ENCODE assay signal across 8 cellular contexts in genomic region chr10:132961864-132962622, GRCh38. TPM values are rescaled to one million over a fixed set of nuclear protein-coding genes. Genes with fewer than 3 reads are reported as not detected.
DNase-seq lines count a peak whose midpoint lies in the region; ATAC-seq and TF ChIP-seq lines count a peak whose summit lies in the region.

No MANE protein-coding gene starts in this region.

- no peaks in the 10 kb centered on the region for H3K36me3 Mint-ChIP-seq in activated naive CD4-positive, alpha-beta T cell treated with anti-CD3 and anti-CD28 coated beads for 36 hours (ENCODE audit: low read depth)
- H3K36me3 Mint-ChIP-seq in glutamatergic neuron (ENCODE audit: unreplicated experiment), result peaks cover 6% of the 10 kb centered on the region

- H3K9me3 ChIP-seq in OCI-LY3 (ENCODE audit: insufficient read depth, low read length) (no peaks in the 10 kb centered on the region), osteoblast (ENCODE audit: low read depth, low read length) (no peaks in the 10 kb centered on the region), suprapubic skin (no peaks in the 10 kb centered on the region)

- 5% methylated on average over 25 of the region's 37 CpGs for WGBS in suprapubic skin

- H3K27me3 ChIP-seq in GM06990 (replicated peaks; ENCODE audit: control insufficient read depth, insufficient read depth, low read length) (no peaks in the 10 kb centered on the region; the same call in 1 of the 2 replicates), OCI-LY3 (ENCODE audit: low read depth, low read length) (no peaks in the 10 kb centered on the region), osteoblast (ENCODE audit: insufficient read depth, low read length) (peaks cover 18% of the 10 kb centered on the region), suprapubic skin (peaks cover 30% of the 10 kb centered on the region)

- no peak for TF ChIP-seq EP300 in suprapubic skin (IDR thresholded peaks at IDR 0.05)

- no peaks in the 10 kb centered on the region for H3K36me3 ChIP-seq in GM06990 (ENCODE audit: control insufficient read depth, insufficient read depth, low read length)
- H3K36me3 ChIP-seq in OCI-LY3 (replicated peaks; ENCODE audit: low read depth, low read length), result no peaks in the 10 kb centered on the region
- no peaks in the 10 kb centered on the region for H3K36me3 ChIP-seq in osteoblast (ENCODE audit: insufficient read depth, low read length)
- no peaks in the 10 kb centered on the region for H3K36me3 ChIP-seq in suprapubic skin

- DNase-seq in GM06990 (ENCODE audit: extremely low read depth, insufficient read length) (peak; percentile 52), HEK293T (ENCODE audit: extremely low spot score) (no peak), glutamatergic neuron (peak; percentile 60), osteoblast (ENCODE audit: insufficient read length, low spot score, missing footprints) (peak; percentile 98), suprapubic skin (ENCODE audit: low spot score in 2 of 2) (peak in 1 of 2 donors; percentile 64)
- DNase-seq in activated naive CD4-positive, alpha-beta T cell treated with anti-CD3 and anti-CD28 coated beads for 36 hours, result peak; percentile 93

- H4K20me1 ChIP-seq in OCI-LY3 (ENCODE audit: insufficient read depth, low read length) (no peaks in the 10 kb centered on the region), osteoblast (ENCODE audit: insufficient read depth, low read length) (no peaks in the 10 kb centered on the region)

- H3K27me3 Mint-ChIP-seq in activated naive CD4-positive, alpha-beta T cell treated with anti-CD3 and anti-CD28 coated beads for 36 hours (ENCODE audit: low read depth), result peaks cover 14% of the 10 kb centered on the region
- peaks cover 7% of the 10 kb centered on the region for H3K27me3 Mint-ChIP-seq in glutamatergic neuron (ENCODE audit: unreplicated experiment)

- TF ChIP-seq CTCF in GM06990 (IDR thresholded peaks at IDR 0.05; ENCODE audit: insufficient read depth, low read length, poor library complexity, severe bottlenecking) (peak; percentile 14), OCI-LY3 (IDR thresholded peaks at IDR 0.05; ENCODE audit: low read depth, low read length) (no peak), glutamatergic neuron (IDR thresholded peaks at IDR 0.05; ENCODE audit: partially characterized antibody, unreplicated experiment) (no peak), osteoblast (IDR thresholded peaks at IDR 0.05; ENCODE audit: extremely low read depth, low read depth, low read length) (peak; percentile 11), suprapubic skin (IDR thresholded peaks at IDR 0.05) (no peak)

- H3K27ac ChIP-seq in OCI-LY3 (ENCODE audit: low read length) (peak overlapping the region; percentile 12; the same call in 1 of the 2 replicates), osteoblast (ENCODE audit: low read depth, low read length) (no peak overlapping the region), suprapubic skin (no peak overlapping the region)

- H3K4me2 ChIP-seq in OCI-LY3 (ENCODE audit: low read length) (peak overlapping the region; percentile 64), osteoblast (ENCODE audit: insufficient read depth, low read length) (peak overlapping the region; percentile 95)

- ATAC-seq in GM18858 (IDR thresholded peaks at IDR 0.05; ENCODE audit: unreplicated experiment), result no peak

- POLR2A ChIA-PET in HEK293T (lab: Yijun Ruan, JAX), result no interaction called here

- no peak overlapping the region for H3K9ac ChIP-seq in OCI-LY3 (ENCODE audit: low read length)

- H3K4me1 ChIP-seq in OCI-LY3 (ENCODE audit: low read length), result peaks cover 12% of the 10 kb centered on the region
- H3K4me1 ChIP-seq in osteoblast (ENCODE audit: insufficient read depth, low read length), result peaks cover 6% of the 10 kb centered on the region
- H3K4me1 ChIP-seq in suprapubic skin, result peaks cover 22% of the 10 kb centered on the region

- H3K4me1 Mint-ChIP-seq in activated naive CD4-positive, alpha-beta T cell treated with anti-CD3 and anti-CD28 coated beads for 36 hours (ENCODE audit: low read depth), result peaks cover 23% of the 10 kb centered on the region
- H3K4me1 Mint-ChIP-seq in glutamatergic neuron (ENCODE audit: low read depth, unreplicated experiment), result peaks cover 16% of the 10 kb centered on the region

- no peaks in the 10 kb centered on the region for H3K79me2 ChIP-seq in OCI-LY3 (ENCODE audit: low read length)
- no peaks in the 10 kb centered on the region for H3K79me2 ChIP-seq in osteoblast (ENCODE audit: insufficient read depth, low read length)

- H3K9me3 Mint-ChIP-seq in activated naive CD4-positive, alpha-beta T cell treated with anti-CD3 and anti-CD28 coated beads for 36 hours, result no peaks in the 10 kb centered on the region
- H3K9me3 Mint-ChIP-seq in glutamatergic neuron (ENCODE audit: unreplicated experiment), result peaks cover 8% of the 10 kb centered on the region

- H3K4me3 ChIP-seq in GM06990 (replicated peaks; ENCODE audit: low read depth, low read length), result peak overlapping the region; percentile 58
- peak overlapping the region; percentile 65 for H3K4me3 ChIP-seq in OCI-LY3 (ENCODE audit: low read length)
- H3K4me3 ChIP-seq in osteoblast (ENCODE audit: insufficient read depth, low read length), result peak overlapping the region; percentile 90
- H3K4me3 ChIP-seq in suprapubic skin, result peak overlapping the region; percentile 62

- H3K4me3 Mint-ChIP-seq in activated naive CD4-positive, alpha-beta T cell treated with anti-CD3 and anti-CD28 coated beads for 36 hours, result peak overlapping the region; percentile 67
- peak overlapping the region; percentile 76 for H3K4me3 Mint-ChIP-seq in glutamatergic neuron (ENCODE audit: unreplicated experiment)

- intact Hi-C loops in activated naive CD4-positive, alpha-beta T cell treated with anti-CD3 and anti-CD28 coated beads for 36 hours (cut with micrococcal nuclease), result loop anchor here (1.0 to 10.0 kb wide), 8 partner anchors 32 to 565 kb away; partner anchors contain the start of genes ADAM8, INPP5A, PWWP2B and TUBGCP2

- CTCF ChIA-PET in HEK293T (lab: Yijun Ruan, JAX), result no interaction called here
- CTCF ChIA-PET in activated naive CD4-positive, alpha-beta T cell treated with anti-CD3 and anti-CD28 coated beads for 36 hours (lab: Charles Lee), result interaction anchor here (1.7 kb wide), 1 partner anchor 22 kb away, joined by 6 read pairs; no protein-coding TSS in a partner anchor

- no peak for TF ChIP-seq POLR2A in suprapubic skin (IDR thresholded peaks at IDR 0.05)

- peak overlapping the region; percentile 84 for H3K27ac Mint-ChIP-seq in activated naive CD4-positive, alpha-beta T cell treated with anti-CD3 and anti-CD28 coated beads for 36 hours
- H3K27ac Mint-ChIP-seq in glutamatergic neuron (ENCODE audit: unreplicated experiment), result peak overlapping the region; percentile 48

- H2AFZ ChIP-seq in OCI-LY3 (ENCODE audit: low read depth, low read length) (no peak overlapping the region), osteoblast (ENCODE audit: low read length) (peak overlapping the region; percentile 96)

TF ChIP-seq in HEK293T, 16 proteins besides CTCF, POLR2A, EP300 and RAD21:
- no peak for TF ChIP-seq SP1 (IDR thresholded peaks at IDR 0.05)
- peak; percentile 85 for TF ChIP-seq PKNOX1 (IDR thresholded peaks at IDR 0.05)

RNA-seq across cellular contexts. Expression of gene CFAP46, which starts 19.7 kb away (rescaled TPM):
- not detected for total RNA-seq in activated naive CD4-positive, alpha-beta T cell treated with anti-CD3 and anti-CD28 coated beads for 36 hours
- total RNA-seq in glutamatergic neuron (ENCODE audit: unreplicated experiment) (5.2 TPM), osteoblast (under 0.01 and 0.29 TPM in 2 replicates), suprapubic skin (under 1 TPM in 2 of 4 donors, not detected in 2; 0.11 to 0.21 TPM)

Comparison
In these comparisons a context has a peak if more than half of its experiments do, and no peak if none do; other contexts are left out.
1. CTCF ChIP-seq: peak in GM06990 (single experiment) and osteoblast (single experiment); none in OCI-LY3 (single experiment), glutamatergic neuron (single experiment) and suprapubic skin (0 of 2).
2. Peak in every context shown above with its lines, with median percentiles within 50 percentile points of each other: H3K4me3 ChIP-seq.